Comparison of ENCODE assay signal across 1 cellular context in the genomic region with DNA sequence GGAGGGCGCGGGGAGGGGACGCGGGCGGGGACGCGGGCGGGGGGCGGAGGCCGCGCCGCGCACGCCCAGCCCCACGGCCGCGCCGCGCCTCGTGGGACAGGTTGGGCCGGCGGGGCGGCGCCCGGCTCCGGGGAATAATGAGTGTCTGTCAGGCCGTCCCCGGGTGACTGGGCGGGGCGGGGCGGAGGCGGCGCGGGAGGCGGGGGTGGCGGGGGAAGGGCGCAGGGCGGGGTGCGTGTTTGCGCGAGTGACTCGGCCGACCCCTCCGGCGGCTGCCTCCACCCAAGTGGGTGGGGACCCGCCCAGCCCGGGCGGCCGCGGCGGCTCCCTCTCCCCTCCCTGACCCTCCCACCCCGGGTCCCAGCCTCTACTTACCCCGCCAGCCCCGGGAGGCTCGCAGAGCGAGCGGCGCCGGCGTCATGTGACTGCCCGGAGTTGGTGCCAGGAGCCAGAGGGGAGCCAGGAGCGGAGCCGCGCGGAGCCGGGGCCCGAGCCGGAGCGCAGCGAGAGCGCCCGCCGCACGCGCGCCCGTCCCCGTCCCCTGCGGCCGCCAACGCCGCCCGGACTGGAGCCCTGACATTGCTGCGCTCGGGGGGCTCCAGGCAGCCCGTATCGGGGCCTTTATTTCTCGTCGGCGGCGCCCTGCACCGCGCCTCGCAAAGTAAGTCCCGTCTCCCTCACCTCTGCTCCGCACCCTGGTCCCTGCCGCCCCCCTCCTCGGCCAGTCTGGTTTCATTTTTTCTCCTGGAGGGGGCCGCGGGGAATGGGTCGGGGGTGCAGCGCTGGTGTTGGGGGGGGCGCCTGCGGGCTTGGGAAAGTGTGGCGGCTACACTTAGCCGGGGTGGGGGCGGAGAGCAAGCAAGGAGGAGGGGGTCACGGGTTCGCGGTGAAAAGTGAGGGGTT.
A peak's percentile ranks its signal among the peaks of the same experiment; 100 is the strongest.
TF ChIP-seq lines count a peak whose summit lies in the region.

A gene (plus strand): TSS at position 399 of the 903 bp plus-strand sequence. CDS start 16,427 bp downstream, outside the sequence.

TF ChIP-seq in HepG2, 621 proteins besides CTCF, POLR2A, EP300 and RAD21 (continued from another document):
- TF ChIP-seq, protein P1, sequence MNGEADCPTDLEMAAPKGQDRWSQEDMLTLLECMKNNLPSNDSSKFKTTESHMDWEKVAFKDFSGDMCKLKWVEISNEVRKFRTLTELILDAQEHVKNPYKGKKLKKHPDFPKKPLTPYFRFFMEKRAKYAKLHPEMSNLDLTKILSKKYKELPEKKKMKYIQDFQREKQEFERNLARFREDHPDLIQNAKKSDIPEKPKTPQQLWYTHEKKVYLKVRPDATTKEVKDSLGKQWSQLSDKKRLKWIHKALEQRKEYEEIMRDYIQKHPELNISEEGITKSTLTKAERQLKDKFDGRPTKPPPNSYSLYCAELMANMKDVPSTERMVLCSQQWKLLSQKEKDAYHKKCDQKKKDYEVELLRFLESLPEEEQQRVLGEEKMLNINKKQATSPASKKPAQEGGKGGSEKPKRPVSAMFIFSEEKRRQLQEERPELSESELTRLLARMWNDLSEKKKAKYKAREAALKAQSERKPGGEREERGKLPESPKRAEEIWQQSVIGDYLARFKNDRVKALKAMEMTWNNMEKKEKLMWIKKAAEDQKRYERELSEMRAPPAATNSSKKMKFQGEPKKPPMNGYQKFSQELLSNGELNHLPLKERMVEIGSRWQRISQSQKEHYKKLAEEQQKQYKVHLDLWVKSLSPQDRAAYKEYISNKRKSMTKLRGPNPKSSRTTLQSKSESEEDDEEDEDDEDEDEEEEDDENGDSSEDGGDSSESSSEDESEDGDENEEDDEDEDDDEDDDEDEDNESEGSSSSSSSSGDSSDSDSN (CRISPR knock-in tag; IDR thresholded peaks at IDR 0.05), result peak; percentile 39; the same call in 1 of the 2 replicates
- TF ChIP-seq SALL1 (CRISPR knock-in tag; IDR thresholded peaks at IDR 0.05) (no peak), ZNF329 (CRISPR knock-in tag; IDR thresholded peaks at IDR 0.05; ENCODE audit: low read depth) (no peak), ZNF24 (IDR thresholded peaks at IDR 0.05) (0 out of 2 replicates have a peak, but pooled peaks have one; percentile 15)
